In the genomic region with DNA sequence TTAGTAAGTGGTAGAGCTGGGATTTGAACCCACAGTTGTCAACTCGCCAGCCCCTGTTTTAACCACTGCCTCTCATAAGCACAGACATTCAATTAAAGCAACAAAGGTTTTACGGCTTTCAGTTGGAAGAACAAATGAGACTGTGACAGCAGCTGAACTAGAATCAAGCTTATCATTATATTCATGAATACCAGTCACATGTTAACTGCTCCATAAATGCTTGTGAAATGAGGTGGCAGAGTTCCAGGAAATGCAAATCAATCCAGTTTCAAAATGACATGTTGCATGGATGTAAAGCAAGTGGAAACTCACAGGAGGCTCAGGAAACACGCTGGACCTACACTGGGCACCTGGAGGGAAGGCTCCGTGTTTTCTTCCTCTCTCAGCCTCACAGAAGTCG, we compare ENCODE assay signal across 11 cellular contexts. TPM values are rescaled to one million over a fixed set of nuclear protein-coding genes. Genes with fewer than 3 reads are reported as not detected.
DNase-seq lines count a peak whose midpoint lies in the region; ATAC-seq, FAIRE-seq and TF ChIP-seq lines count a peak whose summit lies in the region.
"Had no signal": no experiment of that assay in that cellular context is flagged by ENCODE, and none has a peak within 500 bp of the region (broad histone marks: within the 10 kb centered on the region; RNA-seq: fewer than 3 reads in every experiment).

No MANE protein-coding gene starts in this region.

- H3K4me3 ChIP-seq in Jurkat, Clone E6-1 (ENCODE audit: low read length), result no peak overlapping the region
- no peak overlapping the region for H3K4me3 ChIP-seq in adrenal gland

- no peaks in the 10 kb centered on the region for H3K36me3 ChIP-seq in adrenal gland (replicated peaks in 1 of 2)

- TF ChIP-seq CTCF in adrenal gland (IDR thresholded peaks at IDR 0.05), result no peak

- no peak for FAIRE-seq in GM12891 (lab: Jason Lieb, UNC)

- peak; percentile 9 for DNase-seq in CD1c-positive myeloid dendritic cell (ENCODE audit: extremely low spot score)
- DNase-seq in Jurkat, Clone E6-1 (ENCODE audit: low read depth, low spot score), result peak; percentile 42
- DNase-seq in T-cell, result no peak
- DNase-seq in iris pigment epithelial cell (ENCODE audit: low read depth), result peak; percentile 36
- no peak for DNase-seq in GM12891 (ENCODE audit: insufficient read length, low spot score)
- DNase-seq in adrenal gland, result no peak
- no peak for DNase-seq in HPDE6-E6E7 (ENCODE audit: extremely low spot score)

- peaks cover 0 to 19% of the 10 kb centered on the region in 2 donors for H3K27me3 Mint-ChIP-seq in T-cell

- H3K9me3 ChIP-seq in adrenal gland (replicated peaks in 1 of 3), result no peaks in the 10 kb centered on the region

- H3K27ac Mint-ChIP-seq in T-cell, result peak overlapping the region; percentile 19 to 84

- intact Hi-C loops in adrenal gland (cut with DNase I), result loop anchor here in 1 of 2 donors (5.0 kb wide), 1 partner anchor 63 kb away; no protein-coding TSS in a partner anchor

- peaks cover 4 to 13% (median 7%) of the 10 kb centered on the region in 3 donors for H3K9me3 Mint-ChIP-seq in T-cell

- H3K36me3 Mint-ChIP-seq in T-cell, result no peaks in the 10 kb centered on the region

- TF ChIP-seq POLR2A in GM12891 (IDR thresholded peaks at IDR 0.05; ENCODE audit: low read depth, low read length) (no peak), adrenal gland (IDR thresholded peaks at IDR 0.05) (no peak)

- H3K4me3 Mint-ChIP-seq in T-cell, result peak overlapping the region; percentile 22 to 95 (median 77)
- H3K4me3 Mint-ChIP-seq: neural crest cell had no signal

- H3K4me1 Mint-ChIP-seq in T-cell, result peaks cover 45 to 56% (median 53%) of the 10 kb centered on the region in 3 donors

- POLR2A ChIA-PET in T-cell (lab: Charles Lee), result interaction anchor here (0.6 kb wide), 2 partner anchors 14 to 293 kb away, joined by 3 read pairs; no protein-coding TSS in a partner anchor

- ATAC-seq in T-cell (replicated peaks in 1 of 4) (no peak), HG03342 (IDR thresholded peaks at IDR 0.05; ENCODE audit: unreplicated experiment) (no peak)

- 68 to 89% (median 87%) methylated on average over 5 of the region's 5 CpGs for WGBS in adrenal gland, 4 donors

- H3K4me1 ChIP-seq in adrenal gland (replicated peaks in 1 of 2), result peaks cover 0 to 10% of the 10 kb centered on the region in 2 donors

- H3K27me3 ChIP-seq in adrenal gland, result peaks cover 19% of the 10 kb centered on the region

- H3K27ac ChIP-seq in adrenal gland, result no peak overlapping the region

- CTCF ChIA-PET in T-cell (lab: Charles Lee), result interaction anchor here in 1 of 2 donors (1.1 kb wide), 1 partner anchor 59 kb away, joined by 6 read pairs; no protein-coding TSS in a partner anchor

TF ChIP-seq in GM12891, 5 proteins besides CTCF, POLR2A, EP300 and RAD21:
- TF ChIP-seq POU2F2 (IDR thresholded peaks at IDR 0.05; ENCODE audit: low read depth, low read length) (no peak), TAF1 (IDR thresholded peaks at IDR 0.05; ENCODE audit: low read depth, low read length) (no peak), POLR2AphosphoS5 (IDR thresholded peaks at IDR 0.05; ENCODE audit: low read depth, low read length) (no peak), SPI1 (IDR thresholded peaks at IDR 0.05; ENCODE audit: low read depth, low read length) (no peak), PAX5 (IDR thresholded peaks at IDR 0.05; ENCODE audit: insufficient read depth, low read length, severe bottlenecking) (no peak)

RNA-seq across cellular contexts. Expression of gene GP5, which starts 3.9 kb away (rescaled TPM):
- polyA plus RNA-seq in Jurkat, Clone E6-1 (2012; ENCODE audit: insufficient read depth, insufficient read length), result 0.97 TPM
- total RNA-seq in T-cell (1 to 10 TPM; 5.1 to 8.4 (median 6.3) TPM), adrenal gland (under 1 TPM in 2 of 8 donors, not detected in 6; 0.08 to 0.11 TPM)
- not detected for polyA plus RNA-seq in GM12891 (2012; ENCODE audit: low read depth, missing spikeins)
- polyA plus RNA-seq in adrenal gland, result not detected
- total RNA-seq: Daoy, glomerular endothelial cell, neural crest cell had no signal

RNA-seq across cellular contexts. Expression of gene LRRC15, which starts 25.7 kb away (rescaled TPM):
- not detected for polyA plus RNA-seq in Jurkat, Clone E6-1 (2012; ENCODE audit: insufficient read depth, insufficient read length)
- total RNA-seq in T-cell (not detected), adrenal gland (under 1 TPM in 6 of 8 donors, not detected in 2; 0.07 to 0.31 (median 0.16) TPM)
- polyA plus RNA-seq in GM12891 (2012; ENCODE audit: low read depth, missing spikeins), result not detected
- polyA plus RNA-seq in adrenal gland, result under 1 TPM; 0.05 to 0.13 (median 0.08) TPM
- total RNA-seq: glomerular endothelial cell, neural crest cell had no signal

RNA-seq across cellular contexts. Expression of gene CPN2, which starts 44.1 kb away (rescaled TPM):
- polyA plus RNA-seq in Jurkat, Clone E6-1 (2012; ENCODE audit: insufficient read depth, insufficient read length), result not detected
- total RNA-seq in T-cell (under 1 TPM in 2 of 5 donors, not detected in 3; 0.12 to 0.13 TPM), adrenal gland (10 to 100 TPM in 1 of 8 donors, 1 to 10 TPM in 5, under 1 TPM in 2; 0.38 to 14.3 (median 3.1) TPM)
- polyA plus RNA-seq in GM12891 (2012; ENCODE audit: low read depth, missing spikeins), result not detected
- polyA plus RNA-seq in adrenal gland, result 1 to 10 TPM in 2 of 3 donors, under 1 TPM in 1; 0.32 to 4.0 (median 1.1) TPM
- total RNA-seq: Daoy, glomerular endothelial cell, neural crest cell had no signal

Comparison
In these comparisons a context has a peak if more than half of its experiments do, and no peak if none do; other contexts are left out.
1. DNase-seq: peak in CD1c-positive myeloid dendritic cell (single experiment), Jurkat, Clone E6-1 (single experiment) and iris pigment epithelial cell (single experiment); none in T-cell (0 of 34), GM12891 (single experiment), adrenal gland (0 of 7) and HPDE6-E6E7 (single experiment).
2. RNA of gene GP5, which starts 3.9 kb away (total RNA-seq): 5.1 to 8.4 TPM in T-cell; 0.08 to 0.11 TPM in adrenal gland; every median in the first group is over 4 times any median in the second.